Comparison of ENCODE assay signal across 9 cellular contexts in the genomic region with DNA sequence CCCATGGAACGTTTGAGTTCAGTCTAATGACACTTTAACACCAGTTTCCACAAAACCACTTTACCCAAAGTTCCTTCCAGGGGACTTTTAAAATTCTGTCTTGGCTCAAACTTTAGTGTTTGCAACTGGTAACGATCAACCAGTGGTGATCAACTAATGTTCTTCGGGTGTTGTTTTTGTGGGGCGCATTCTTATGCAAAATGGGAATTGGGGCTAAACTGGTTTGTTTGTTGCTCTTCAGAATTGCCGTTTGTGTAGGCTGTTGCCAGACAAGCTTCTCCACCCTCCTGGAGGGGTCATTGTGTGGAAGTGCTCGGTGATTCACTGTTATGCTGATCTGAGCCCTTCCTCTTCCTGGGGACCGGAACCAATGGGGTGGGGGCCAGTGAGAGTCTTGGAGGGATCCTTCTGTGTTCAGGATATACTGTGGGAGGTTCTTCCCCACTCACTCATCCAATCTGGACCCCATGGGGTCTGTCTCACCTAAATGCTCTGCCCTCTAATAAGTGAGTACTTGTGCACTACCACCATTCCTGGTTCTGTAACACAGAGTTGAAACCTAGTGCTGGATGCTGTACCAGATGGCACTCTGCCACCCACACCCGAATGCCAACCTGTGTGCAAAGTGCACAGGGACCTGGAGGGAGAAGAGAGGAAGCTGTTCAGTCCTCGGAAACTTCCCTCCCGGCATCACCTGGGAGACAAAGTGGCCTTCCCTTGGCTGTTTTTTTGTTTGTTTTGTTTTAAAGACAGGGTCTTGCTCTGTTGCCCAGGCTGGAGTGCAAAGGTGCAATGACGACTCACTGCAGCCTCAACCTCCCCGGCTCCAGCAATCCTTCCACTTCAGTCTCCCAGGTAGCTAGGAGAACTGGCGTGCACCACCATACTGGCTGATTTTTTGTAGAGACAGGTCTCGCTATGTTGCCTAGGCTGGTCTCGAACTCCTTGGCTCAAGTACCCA. TPM values are rescaled to one million over a fixed set of nuclear protein-coding genes. Genes with fewer than 3 reads are reported as not detected.
DNase-seq lines count a peak whose midpoint lies in the region; ATAC-seq and TF ChIP-seq lines count a peak whose summit lies in the region.
"Had no signal": no experiment of that assay in that cellular context is flagged by ENCODE, and none has a peak within 500 bp of the region (broad histone marks: within the 10 kb centered on the region; RNA-seq: fewer than 3 reads in every experiment).

No MANE protein-coding gene starts in this region.

- H3K4me1 ChIP-seq in RWPE2 (ENCODE audit: insufficient read depth, poor library complexity, severe bottlenecking) (peaks cover 37% of the 10 kb centered on the region), neuronal stem cell (ENCODE audit: control insufficient read depth in 2 of 2, insufficient read depth in 1 of 2, low read depth in 1 of 2, low read length in 2 of 2) (peaks cover 4 to 11% of the 10 kb centered on the region in 2 donors), left lung (peaks cover 12 to 50% of the 10 kb centered on the region in 2 donors)
- H3K4me1 ChIP-seq in effector memory CD4-positive, alpha-beta T cell (ENCODE audit: control insufficient read depth, insufficient read depth, low read length, poor library complexity, severe bottlenecking) = peaks cover 35% of the 10 kb centered on the region

- TF ChIP-seq CTCF in RWPE2 (IDR thresholded peaks at IDR 0.05; ENCODE audit: poor library complexity, severe bottlenecking) = no peak
- TF ChIP-seq CTCF in left lung (IDR thresholded peaks at IDR 0.05) = no peak

- no peak overlapping the region for H2BK15ac ChIP-seq in neuronal stem cell (ENCODE audit: low read length)

- ATAC-seq in RWPE2 (ENCODE audit: low read depth) (peak; percentile 21; the same call in 1 of the 3 replicates), left lung (no peak), HG03025 (IDR thresholded peaks at IDR 0.05; ENCODE audit: low FRiP score, unreplicated experiment) (no peak), HG03469 (IDR thresholded peaks at IDR 0.05; ENCODE audit: unreplicated experiment) (no peak)

- no peak for DNase-seq in RWPE2 (ENCODE audit: low spot score)
- peak in 2 of 3 donors; percentile 25 to 28 for DNase-seq in effector memory CD4-positive, alpha-beta T cell
- DNase-seq in neuronal stem cell (ENCODE audit: low spot score) = no peak
- no peak for DNase-seq in left lung
- no peak for DNase-seq in cerebellar cortex (ENCODE audit: low spot score)

- peak; percentile 44 for TF ChIP-seq POLR2A in GM18526 (IDR thresholded peaks at IDR 0.05; ENCODE audit: extremely low read depth, insufficient read length)

- intact Hi-C loops in left lung (cut with DNase I) = no loop called here

- no peak overlapping the region for H4K8ac ChIP-seq in neuronal stem cell (ENCODE audit: low read depth, low read length)

- H3K14ac ChIP-seq in neuronal stem cell (ENCODE audit: low read length) = no peak overlapping the region

- no peak overlapping the region for H3K4ac ChIP-seq in neuronal stem cell (ENCODE audit: low read length)

- H3K23ac ChIP-seq in neuronal stem cell (ENCODE audit: low read depth, low read length, poor library complexity) = no peak overlapping the region

- H3K79me1 ChIP-seq in neuronal stem cell (ENCODE audit: low read depth, low read length) = no peaks in the 10 kb centered on the region

- H3K27me3 ChIP-seq in RWPE2 (ENCODE audit: insufficient read depth, poor library complexity, severe bottlenecking) = no peaks in the 10 kb centered on the region
- no peaks in the 10 kb centered on the region for H3K27me3 ChIP-seq in effector memory CD4-positive, alpha-beta T cell (replicated peaks; ENCODE audit: control insufficient read depth, insufficient read depth, low read length, poor library complexity, severe bottlenecking)
- H3K27me3 ChIP-seq in neuronal stem cell (ENCODE audit: control insufficient read depth in 3 of 3, insufficient read depth in 3 of 3, low read depth in 1 of 3, low read length in 3 of 3) = peaks cover 9 to 57% (median 28%) of the 10 kb centered on the region in 3 experiments
- H3K27me3 ChIP-seq in left lung = peaks cover 0 to 18% of the 10 kb centered on the region in 2 donors

- no peak overlapping the region for H3K4me2 ChIP-seq in neuronal stem cell (ENCODE audit: insufficient read depth, low read length, poor library complexity, severe bottlenecking)

- H3K4me3 ChIP-seq in RWPE2 (ENCODE audit: severe bottlenecking) (peak overlapping the region; percentile 60), neuronal stem cell (ENCODE audit: low read length in 2 of 2) (no peak overlapping the region), left lung (peak overlapping the region in 1 of 2 donors; percentile 61)
- H3K4me3 ChIP-seq in effector memory CD4-positive, alpha-beta T cell (ENCODE audit: insufficient read depth, low read depth, low read length, poor library complexity, severe bottlenecking) = peak overlapping the region; percentile 52

- peak overlapping the region; percentile 60 for H2AK5ac ChIP-seq in neuronal stem cell (ENCODE audit: low read depth, low read length)

- no peak overlapping the region for H2BK5ac ChIP-seq in neuronal stem cell (ENCODE audit: low read length)

- H3K36me3 ChIP-seq in RWPE2 (ENCODE audit: low read depth) (no peaks in the 10 kb centered on the region), neuronal stem cell (replicated peaks in 1 of 2; ENCODE audit: control insufficient read depth in 2 of 2, insufficient read depth in 2 of 2, low read length in 2 of 2) (no peaks in the 10 kb centered on the region), left lung (no peaks in the 10 kb centered on the region)
- H3K36me3 ChIP-seq in effector memory CD4-positive, alpha-beta T cell (ENCODE audit: control insufficient read depth, insufficient read depth, low read length) = no peaks in the 10 kb centered on the region
- H3K36me3 ChIP-seq: neutrophil had no signal

- H3K9me3 ChIP-seq in RWPE2 (ENCODE audit: severe bottlenecking) = no peaks in the 10 kb centered on the region
- H3K9me3 ChIP-seq in effector memory CD4-positive, alpha-beta T cell (ENCODE audit: control insufficient read depth, low read length) = no peaks in the 10 kb centered on the region
- H3K9me3 ChIP-seq in neuronal stem cell (replicated peaks in 1 of 2; ENCODE audit: control insufficient read depth in 2 of 2, insufficient read depth in 1 of 2, low read depth in 1 of 2, low read length in 2 of 2) = peaks cover 2 to 8% of the 10 kb centered on the region in 2 donors
- H3K9me3 ChIP-seq in left lung = no peaks in the 10 kb centered on the region
- H3K9me3 ChIP-seq: neutrophil had no signal

- H2BK12ac ChIP-seq in neuronal stem cell (ENCODE audit: low read length) = no peak overlapping the region

- H3K27ac ChIP-seq in RWPE2 (ENCODE audit: poor library complexity, severe bottlenecking) = peak overlapping the region; percentile 70
- peak overlapping the region; percentile 56 for H3K27ac ChIP-seq in effector memory CD4-positive, alpha-beta T cell (ENCODE audit: insufficient read depth, low read length, poor library complexity, severe bottlenecking)
- H3K27ac ChIP-seq in neuronal stem cell (replicated peaks; ENCODE audit: low read length) = no peak overlapping the region
- peak overlapping the region in 1 of 2 donors; percentile 39 for H3K27ac ChIP-seq in left lung
- H3K27ac ChIP-seq: neutrophil had no signal

- no CpG with 5 or more reads among the region's 15 CpGs for WGBS in neuronal stem cell (ENCODE audit: extremely low coverage in 2 of 2, insufficient read length in 2 of 2, insufficient replicate concordance in 1 of 2), 2 donors

- H2AFZ ChIP-seq in neuronal stem cell (ENCODE audit: low read length) = no peak overlapping the region

- H2BK120ac ChIP-seq in neuronal stem cell (ENCODE audit: low read depth, low read length) = no peak overlapping the region

- H3K18ac ChIP-seq in neuronal stem cell (ENCODE audit: low read length) = no peak overlapping the region

- H3K9ac ChIP-seq in neuronal stem cell (ENCODE audit: low read depth, low read length, poor library complexity) = no peak overlapping the region

- no peak overlapping the region for H4K91ac ChIP-seq in neuronal stem cell (ENCODE audit: low read depth, low read length, poor library complexity)

RNA-seq across cellular contexts. Expression of gene NFE2L3, which starts 2.1 kb away (rescaled TPM):
- 4.0 TPM for polyA plus RNA-seq in neuronal stem cell (2013, experiment 1 of 2)
- polyA plus RNA-seq in neuronal stem cell (2013, experiment 2 of 2) = 4.1 TPM
- total RNA-seq in left lung = 1 to 10 TPM; 4.9 to 5.9 TPM

RNA-seq across cellular contexts. Expression of gene HNRNPA2B1, which starts 46.4 kb away (rescaled TPM):
- 904 TPM for polyA plus RNA-seq in neuronal stem cell (2013, experiment 1 of 2)
- polyA plus RNA-seq in neuronal stem cell (2013, experiment 2 of 2) = 913 TPM
- 100 to 1,000 TPM; 338 to 456 TPM for total RNA-seq in left lung

RNA-seq across cellular contexts. Expression of gene CBX3, which starts 47.4 kb away (rescaled TPM):
- 207 TPM for polyA plus RNA-seq in neuronal stem cell (2013, experiment 1 of 2)
- polyA plus RNA-seq in neuronal stem cell (2013, experiment 2 of 2) = 215 TPM
- 100 to 1,000 TPM in 1 of 2 donors, 10 to 100 TPM in 1; 92.2 to 107 TPM for total RNA-seq in left lung

Comparison
In these comparisons a context has a peak if more than half of its experiments do, and no peak if none do; other contexts are left out.
1. DNase-seq: peak in effector memory CD4-positive, alpha-beta T cell (2 of 3); none in RWPE2 (single experiment), neuronal stem cell (single experiment), left lung (0 of 2) and cerebellar cortex (single experiment).
2. H3K4me3 ChIP-seq: peak in RWPE2 (single experiment) and effector memory CD4-positive, alpha-beta T cell (single experiment); none in neuronal stem cell (0 of 2).